Comparison of ENCODE assay signal across 8 cellular contexts in the genomic region with DNA sequence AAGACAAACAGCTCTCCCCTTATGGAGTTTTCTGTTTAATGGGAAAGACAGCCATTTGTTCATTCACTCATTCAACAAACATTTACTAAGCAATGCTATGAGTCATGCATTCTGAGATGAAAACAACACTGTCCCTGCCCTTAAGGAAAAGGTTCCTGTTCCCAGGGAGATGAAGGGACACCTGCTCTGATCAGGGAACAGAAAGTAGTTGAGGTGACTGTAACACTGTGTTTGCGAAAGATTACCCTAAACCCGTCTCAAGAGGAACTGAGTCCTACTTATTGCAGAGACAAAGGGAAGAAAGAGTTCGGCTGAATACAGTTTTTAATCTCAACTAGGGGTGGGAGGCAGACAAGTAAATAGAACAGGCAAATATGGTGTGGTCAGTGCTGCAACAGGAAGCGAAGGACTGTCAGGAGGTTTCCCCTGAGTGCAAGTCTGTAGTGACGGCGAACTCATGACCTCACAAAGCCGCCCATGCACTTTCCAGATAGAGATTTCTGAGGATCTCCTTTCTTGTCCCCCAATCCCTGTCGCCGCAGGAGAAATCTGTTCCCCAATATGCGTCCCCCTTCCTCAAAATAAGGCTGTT. TPM values are rescaled to one million over a fixed set of nuclear protein-coding genes. Genes with fewer than 3 reads are reported as not detected.
DNase-seq lines count a peak whose midpoint lies in the region; ATAC-seq and TF ChIP-seq lines count a peak whose summit lies in the region.

No MANE protein-coding gene starts in this region.

- peak overlapping the region; percentile 96 for H3K27ac Mint-ChIP-seq in activated CD8-positive, alpha-beta memory T cell treated with anti-CD3 and anti-CD28 coated beads, Interleukin-2, amount 10 ng/mL, durations not matched to agents 7 days and 5 days

- TF ChIP-seq CTCF in cardiac fibroblast (IDR thresholded peaks at IDR 0.05; ENCODE audit: low read depth, low read length): no peak

- peak overlapping the region; percentile 90 for H3K4me3 Mint-ChIP-seq in activated CD8-positive, alpha-beta memory T cell treated with anti-CD3 and anti-CD28 coated beads, Interleukin-2, amount 10 ng/mL, durations not matched to agents 7 days and 5 days

- H3K9me3 Mint-ChIP-seq in activated CD8-positive, alpha-beta memory T cell treated with anti-CD3 and anti-CD28 coated beads, Interleukin-2, amount 10 ng/mL, durations not matched to agents 7 days and 5 days (ENCODE audit: low read depth): no peaks in the 10 kb centered on the region

- no peaks in the 10 kb centered on the region for H3K27me3 Mint-ChIP-seq in activated CD8-positive, alpha-beta memory T cell treated with anti-CD3 and anti-CD28 coated beads, Interleukin-2, amount 10 ng/mL, durations not matched to agents 7 days and 5 days

- peak; percentile 66 for DNase-seq in activated CD8-positive, alpha-beta memory T cell treated with anti-CD3 and anti-CD28 coated beads, Interleukin-2, amount 10 ng/mL, durations not matched to agents 7 days and 5 days
- no peak for DNase-seq in activated CD8-positive, alpha-beta memory T cell treated with anti-CD3 and anti-CD28 coated beads, Interleukin-2, amount 50 U/mL, for 4 hours
- peak; percentile 94 for DNase-seq in SIG-M5 treated with dmso at 0.1 percent for 504 hours (lab: John Stamatoyannopoulos, UW; ENCODE audit: unreplicated experiment)
- DNase-seq in cardiac fibroblast (ENCODE audit: low read depth in 2 of 2): peak; percentile 58 to 67
- DNase-seq in kidney tubule cell (ENCODE audit: low spot score): peak; percentile 85
- peak; percentile 9 for DNase-seq in stimulated activated CD8-positive, alpha-beta memory T cell treated with anti-CD3 and anti-CD28 coated beads, Interleukin-4, amount 100 ng/mL, for 24 hours (ENCODE audit: low read depth)
- no peak for DNase-seq in NCI-H1105 (lab: John Stamatoyannopoulos, UW)

- H3K36me3 Mint-ChIP-seq in activated CD8-positive, alpha-beta memory T cell treated with anti-CD3 and anti-CD28 coated beads, Interleukin-2, amount 10 ng/mL, durations not matched to agents 7 days and 5 days: peaks cover 7% of the 10 kb centered on the region

- peak; percentile 30 for ATAC-seq in activated CD8-positive, alpha-beta memory T cell treated with anti-CD3 and anti-CD28 coated beads, Interleukin-2, amount 10 ng/mL, durations not matched to agents 7 days and 5 days
- peak; percentile 53 for ATAC-seq in HG03159 (IDR thresholded peaks at IDR 0.05; ENCODE audit: unreplicated experiment)

- peak overlapping the region; percentile 89 to 95 for H3K4me3 ChIP-seq in cardiac fibroblast (replicated peaks in 1 of 2; ENCODE audit: low read depth in 2 of 2, low read length in 2 of 2)

- CTCF ChIA-PET in activated CD8-positive, alpha-beta memory T cell treated with anti-CD3 and anti-CD28 coated beads, Interleukin-2, amount 10 ng/mL, durations not matched to agents 7 days and 5 days (lab: Charles Lee): interaction anchor here (0.7 to 3.8 kb wide), 3 partner anchors 16 to 44 kb away, joined by 3 to 20 read pairs (median 3); no protein-coding TSS in a partner anchor

- peaks cover 55% of the 10 kb centered on the region for H3K4me1 Mint-ChIP-seq in activated CD8-positive, alpha-beta memory T cell treated with anti-CD3 and anti-CD28 coated beads, Interleukin-2, amount 10 ng/mL, durations not matched to agents 7 days and 5 days

RNA-seq across cellular contexts. Expression of gene STX18, which starts 0.7 kb away (rescaled TPM):
- 10 to 100 TPM; 25.6 to 26.5 TPM for total RNA-seq in activated CD8-positive, alpha-beta memory T cell treated with anti-CD3 and anti-CD28 coated beads, Interleukin-2, amount 10 ng/mL, durations not matched to agents 7 days and 5 days

Comparison
In these comparisons a context has a peak if more than half of its experiments do, and no peak if none do; other contexts are left out.
1. DNase-seq: peak in activated CD8-positive, alpha-beta memory T cell treated with anti-CD3 and anti-CD28 coated beads, Interleukin-2, amount 10 ng/mL, durations not matched to agents 7 days and 5 days (single experiment), SIG-M5 treated with dmso at 0.1 percent for 504 hours (single experiment), cardiac fibroblast (2 of 2), kidney tubule cell (single experiment) and stimulated activated CD8-positive, alpha-beta memory T cell treated with anti-CD3 and anti-CD28 coated beads, Interleukin-4, amount 100 ng/mL, for 24 hours (single experiment); none in activated CD8-positive, alpha-beta memory T cell treated with anti-CD3 and anti-CD28 coated beads, Interleukin-2, amount 50 U/mL, for 4 hours (single experiment) and NCI-H1105 (single experiment).